ENCODE assay signal across 8 cellular contexts in the genomic region with DNA sequence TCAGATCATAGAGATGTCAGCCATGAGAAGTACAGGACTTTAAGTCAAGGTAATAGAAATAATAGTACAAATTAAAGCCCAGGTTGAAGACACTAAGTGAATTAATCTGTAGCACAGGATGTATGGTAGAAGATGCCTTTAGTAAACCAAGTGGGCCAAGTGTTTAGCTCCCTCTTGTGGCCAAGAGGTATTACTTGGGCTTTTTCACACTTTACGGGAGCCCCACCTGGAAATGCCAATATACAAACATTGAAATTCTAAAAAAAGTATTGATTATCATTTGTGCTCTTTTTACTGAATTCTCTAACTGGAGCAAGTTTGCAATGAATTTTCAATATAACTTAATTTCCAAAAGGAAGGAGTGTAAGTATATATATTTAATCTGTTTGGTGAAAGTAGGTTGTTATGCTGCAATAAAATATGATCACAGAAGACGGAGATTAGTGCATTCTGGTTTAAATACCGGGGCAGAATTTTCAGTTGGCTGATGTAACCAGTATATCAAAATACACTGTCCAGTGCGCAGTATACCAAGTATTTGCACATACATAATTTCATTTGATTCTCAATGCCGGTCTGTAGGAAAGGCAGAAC.
DNase-seq lines count a peak whose midpoint lies in the region; ATAC-seq, FAIRE-seq and TF ChIP-seq lines count a peak whose summit lies in the region.

No MANE protein-coding gene starts in this region.

- peak; percentile 58 for DNase-seq in activated CD4-positive, alpha-beta T cell treated with anti-CD3 and anti-CD28 coated beads for 36 hours
- DNase-seq in activated CD4-positive, alpha-beta T cell treated with anti-CD3 and anti-CD28 coated beads, Interleukin-2, amount 50 U/mL, for 48 hours, result no peak
- peak; percentile 9 for DNase-seq in NT2/D1 (ENCODE audit: low read depth, low spot score)
- DNase-seq in astrocyte (ENCODE audit: low read depth), result peak; percentile 6
- DNase-seq in immature natural killer cell, result peak; percentile 57 to 67 (median 63)
- peak; percentile 48 for DNase-seq in testis

- H3K4me3 ChIP-seq in NT2/D1 (ENCODE audit: insufficient read length, low read depth) (no peak overlapping the region), astrocyte (ENCODE audit: insufficient read depth, low read depth, low read length) (no peak overlapping the region), testis (no peak overlapping the region)

- CTCF ChIA-PET in activated CD4-positive, alpha-beta T cell treated with anti-CD3 and anti-CD28 coated beads for 36 hours (lab: Charles Lee), result interaction anchor here (0.7 to 2.1 kb wide), 6 partner anchors 9 to 310 kb away, joined by 3 to 11 read pairs (median 4); partner anchors contain the start of gene EMB

- H3K36me3 ChIP-seq in NT2/D1 (ENCODE audit: insufficient read depth, insufficient read length, low read length) (no peaks in the 10 kb centered on the region), astrocyte (ENCODE audit: insufficient read depth, low read length) (no peaks in the 10 kb centered on the region), testis (ENCODE audit: low read depth, missing control alignments) (no peaks in the 10 kb centered on the region)

- peaks cover 41% of the 10 kb centered on the region for H3K4me1 Mint-ChIP-seq in activated CD4-positive, alpha-beta T cell treated with anti-CD3 and anti-CD28 coated beads for 36 hours
- H3K4me1 Mint-ChIP-seq in astrocyte (ENCODE audit: low read depth, unreplicated experiment) (no peaks in the 10 kb centered on the region), immature natural killer cell (peaks cover 63 to 90% of the 10 kb centered on the region in 2 donors)

- H3K27ac Mint-ChIP-seq in activated CD4-positive, alpha-beta T cell treated with anti-CD3 and anti-CD28 coated beads for 36 hours, result peak overlapping the region; percentile 58
- H3K27ac Mint-ChIP-seq in astrocyte (ENCODE audit: unreplicated experiment) (no peak overlapping the region), immature natural killer cell (peak overlapping the region; percentile 39 to 92 (median 88))

- no peak overlapping the region for H3K9ac ChIP-seq in NT2/D1 (ENCODE audit: insufficient read length, low read depth)
- H3K9ac ChIP-seq in astrocyte (ENCODE audit: low read length), result no peak overlapping the region

- H3K27ac ChIP-seq in astrocyte (ENCODE audit: low read depth, low read length) (no peak overlapping the region), testis (no peak overlapping the region)

- H3K9me3 ChIP-seq in NT2/D1 (ENCODE audit: insufficient read depth, low read length) (no peaks in the 10 kb centered on the region), astrocyte (ENCODE audit: insufficient read depth, low read depth, low read length) (no peaks in the 10 kb centered on the region), testis (no peaks in the 10 kb centered on the region)

- TF ChIP-seq POLR2A in testis (IDR thresholded peaks at IDR 0.05), result no peak

- H4K20me1 ChIP-seq in astrocyte (ENCODE audit: insufficient read depth, low read length), result no peaks in the 10 kb centered on the region

- peak; percentile 91 for ATAC-seq in activated CD4-positive, alpha-beta T cell treated with anti-CD3 and anti-CD28 coated beads for 36 hours
- ATAC-seq in GM19467 (IDR thresholded peaks at IDR 0.05; ENCODE audit: unreplicated experiment) (peak; percentile 92), HG03457 (IDR thresholded peaks at IDR 0.05; ENCODE audit: unreplicated experiment) (peak; percentile 83)

- H3K27me3 ChIP-seq in NT2/D1 (ENCODE audit: insufficient read depth, insufficient read length) (no peaks in the 10 kb centered on the region), astrocyte (ENCODE audit: insufficient read depth, low read length) (no peaks in the 10 kb centered on the region), testis (no peaks in the 10 kb centered on the region)

- POLR2A ChIA-PET in activated CD4-positive, alpha-beta T cell treated with anti-CD3 and anti-CD28 coated beads for 36 hours (lab: Charles Lee), result no interaction called here

- H3K27me3 Mint-ChIP-seq in activated CD4-positive, alpha-beta T cell treated with anti-CD3 and anti-CD28 coated beads for 36 hours, result no peaks in the 10 kb centered on the region
- H3K27me3 Mint-ChIP-seq in astrocyte (ENCODE audit: low read depth, unreplicated experiment), result no peaks in the 10 kb centered on the region
- H3K27me3 Mint-ChIP-seq in immature natural killer cell (ENCODE audit: low read depth in 3 of 3), result no peaks in the 10 kb centered on the region

- H3K36me3 Mint-ChIP-seq in activated CD4-positive, alpha-beta T cell treated with anti-CD3 and anti-CD28 coated beads for 36 hours (ENCODE audit: low read depth), result peaks cover 10% of the 10 kb centered on the region
- H3K36me3 Mint-ChIP-seq in astrocyte (ENCODE audit: low read depth, unreplicated experiment), result no peaks in the 10 kb centered on the region
- peaks cover 4 to 20% (median 17%) of the 10 kb centered on the region in 3 donors for H3K36me3 Mint-ChIP-seq in immature natural killer cell

- TF ChIP-seq CTCF in astrocyte (IDR thresholded peaks at IDR 0.05; ENCODE audit: insufficient read depth, low read depth, low read length), result peak; percentile 79
- peak in 2 of 3 experiments; percentile 66 to 80 for TF ChIP-seq CTCF in testis (IDR thresholded peaks at IDR 0.05)

- WGBS in testis, 2 donors, result 71 to 77% methylated on average over 5 of the region's 5 CpGs

- intact Hi-C loops in activated CD4-positive, alpha-beta T cell treated with anti-CD3 and anti-CD28 coated beads for 36 hours (cut with DNase I, micrococcal nuclease), result loop anchor here (2.0 to 10.0 kb wide), 5 partner anchors 82 to 426 kb away; partner anchors contain the start of gene EMB (in 1 of the 2)
- intact Hi-C loops in testis (cut with DNase I; ENCODE audit: low total_unique reads), result no loop called here

- H3K4me3 Mint-ChIP-seq in activated CD4-positive, alpha-beta T cell treated with anti-CD3 and anti-CD28 coated beads for 36 hours, result no peak overlapping the region
- H3K4me3 Mint-ChIP-seq in astrocyte (ENCODE audit: unreplicated experiment) (no peak overlapping the region), immature natural killer cell (peak overlapping the region; percentile 66 to 84 (median 67))

- H3K4me2 ChIP-seq in astrocyte (ENCODE audit: low read length), result no peak overlapping the region

- no peak overlapping the region for H2AFZ ChIP-seq in astrocyte (ENCODE audit: low read depth, low read length)

- no peaks in the 10 kb centered on the region for H3K9me3 Mint-ChIP-seq in activated CD4-positive, alpha-beta T cell treated with anti-CD3 and anti-CD28 coated beads for 36 hours (ENCODE audit: low read depth)
- peaks cover 3% of the 10 kb centered on the region for H3K9me3 Mint-ChIP-seq in astrocyte (ENCODE audit: unreplicated experiment)
- no peaks in the 10 kb centered on the region for H3K9me3 Mint-ChIP-seq in immature natural killer cell

- FAIRE-seq in astrocyte (lab: Jason Lieb, UNC), result no peak

- no peaks in the 10 kb centered on the region for H3K79me2 ChIP-seq in astrocyte (ENCODE audit: insufficient read depth, low read length)

- H3K4me1 ChIP-seq in NT2/D1 (ENCODE audit: insufficient read depth, insufficient read length) (no peaks in the 10 kb centered on the region), astrocyte (ENCODE audit: insufficient read depth, low read length) (no peaks in the 10 kb centered on the region), testis (no peaks in the 10 kb centered on the region)

Comparison
In these comparisons a context has a peak if more than half of its experiments do, and no peak if none do; other contexts are left out.
1. DNase-seq: peak in activated CD4-positive, alpha-beta T cell treated with anti-CD3 and anti-CD28 coated beads for 36 hours (single experiment), NT2/D1 (single experiment), astrocyte (single experiment), immature natural killer cell (3 of 3) and testis (single experiment); none in activated CD4-positive, alpha-beta T cell treated with anti-CD3 and anti-CD28 coated beads, Interleukin-2, amount 50 U/mL, for 48 hours (0 of 2).
2. H3K4me3 Mint-ChIP-seq: peak in immature natural killer cell (5 of 5); none in activated CD4-positive, alpha-beta T cell treated with anti-CD3 and anti-CD28 coated beads for 36 hours (single experiment) and astrocyte (single experiment).
3. Peak in every context shown above with its lines, with median percentiles within 50 percentile points of each other: ATAC-seq.